Comparison of ENCODE assay signal across 23 cellular contexts in genomic region chr1:14363707-14364413, GRCh38.
DNase-seq lines count a peak whose midpoint lies in the region; ATAC-seq and TF ChIP-seq lines count a peak whose summit lies in the region.
"Had no signal": no experiment of that assay in that cellular context is flagged by ENCODE, and none has a peak within 500 bp of the region (broad histone marks: within the 10 kb centered on the region; RNA-seq: fewer than 3 reads in every experiment).

No MANE protein-coding gene starts in this region.

- no peaks in the 10 kb centered on the region for H3K36me3 ChIP-seq in mucosa of descending colon (ENCODE audit: low read depth)
- H3K36me3 ChIP-seq: adrenal gland, neutrophil had no signal

- peak; percentile 90 for DNase-seq in Jurkat, Clone E6-1 (ENCODE audit: low read depth, low spot score)
- no peak for DNase-seq in astrocyte of the spinal cord (ENCODE audit: low read depth, low spot score)
- peak; percentile 24 for DNase-seq in iPS-NIHi7 (ENCODE audit: extremely low spot score)
- DNase-seq in kidney glomerular epithelial cell (lab: John Stamatoyannopoulos, UW): no peak
- no peak for DNase-seq in mucosa of descending colon
- DNase-seq in inferior parietal cortex (ENCODE audit: extremely low spot score): no peak
- DNase-seq: activated CD4-positive, alpha-beta T cell treated with anti-CD3 and anti-CD28 coated beads for 1 hour; activated CD8-positive, alpha-beta T cell treated with anti-CD3 and anti-CD28 coated beads, Interleukin-2, amount 10 ng/mL, durations not matched to agents 7 days and 5 days; activated gamma-delta T cell; adrenal gland; CD4-positive, CD25-positive, alpha-beta regulatory T cell; cortex of kidney; hippocampal formation; kidney; NCI-H1105; NCI-H2107; stimulated activated CD4-positive, alpha-beta T cell treated with anti-CD3 and anti-CD28 coated beads, Interleukin-2, amount 100 ng/mL, for 48 hours; stimulated activated naive B cell treated with anti-CD40 and anti-IgM and Interleukin-4, amounts not matched to agents 10 μg/mL and 1 μg/mL and 100 μg/mL, for 72 hours; T1000; testis had no signal

- no peaks in the 10 kb centered on the region for H3K9me3 ChIP-seq in mucosa of descending colon
- H3K9me3 ChIP-seq: adrenal gland, neutrophil, testis had no signal

- in situ Hi-C loops in astrocyte of the spinal cord (cut with HindIII; ENCODE audit: low sequenced_read_pairs): no loop called here

- H3K4me1 ChIP-seq in mucosa of descending colon (ENCODE audit: low read depth): no peaks in the 10 kb centered on the region
- H3K4me1 ChIP-seq: testis had no signal

- no peak overlapping the region for H3K27ac ChIP-seq in C4-2B
- H3K27ac ChIP-seq: adrenal gland, neutrophil, testis had no signal

- no peak overlapping the region for H3K4me3 ChIP-seq in Jurkat, Clone E6-1 (ENCODE audit: low read length)
- no peak overlapping the region for H3K4me3 ChIP-seq in astrocyte of the spinal cord (ENCODE audit: low read depth, low read length)
- H3K4me3 ChIP-seq in mucosa of descending colon: no peak overlapping the region
- H3K4me3 ChIP-seq: adrenal gland, testis had no signal

- no peak for ATAC-seq in mucosa of descending colon
- ATAC-seq in GM21786 (IDR thresholded peaks at IDR 0.05; ENCODE audit: unreplicated experiment): no peak
- ATAC-seq: activated CD8-positive, alpha-beta T cell treated with anti-CD3 and anti-CD28 coated beads, Interleukin-2, amount 10 ng/mL, durations not matched to agents 7 days and 5 days; stimulated activated naive B cell treated with anti-CD40 and anti-IgM and Interleukin-4, amounts not matched to agents 10 μg/mL and 1 μg/mL and 100 μg/mL, for 72 hours had no signal

- TF ChIP-seq CTCF in C4-2B (conservative IDR thresholded peaks at IDR 0.05): peak; percentile 29
- TF ChIP-seq CTCF in astrocyte of the spinal cord (IDR thresholded peaks at IDR 0.05; ENCODE audit: low read depth, low read length): peak; percentile 19
- TF ChIP-seq CTCF in mucosa of descending colon (IDR thresholded peaks at IDR 0.05): no peak

- intact Hi-C loops in mucosa of descending colon (cut with DNase I, micrococcal nuclease): no loop called here

Comparison
In these comparisons a context has a peak if more than half of its experiments do, and no peak if none do; other contexts are left out.
1. DNase-seq: peak in Jurkat, Clone E6-1 (single experiment) and iPS-NIHi7 (single experiment); none in astrocyte of the spinal cord (single experiment), kidney glomerular epithelial cell (single experiment), mucosa of descending colon (0 of 3) and inferior parietal cortex (single experiment).